8 cellular contexts compared by ENCODE assay signal in the genomic region with DNA sequence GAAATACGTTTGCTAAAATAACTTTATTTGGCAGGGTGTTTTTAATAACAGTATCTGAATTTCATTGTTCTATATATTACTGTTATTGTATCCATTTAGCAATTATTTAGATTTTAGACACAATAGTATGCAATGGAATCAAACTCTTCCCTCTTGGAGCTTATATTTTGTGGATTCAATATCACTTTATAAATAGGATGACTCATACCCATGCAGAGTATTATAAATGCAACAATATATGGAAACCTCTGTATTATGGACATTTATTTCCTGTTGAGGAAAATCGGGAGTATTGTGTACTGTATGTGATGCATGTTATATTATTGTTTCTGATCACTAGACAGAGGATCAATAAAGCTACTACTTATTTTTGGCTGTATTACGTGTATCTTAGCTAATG. TPM values are rescaled to one million over a fixed set of nuclear protein-coding genes. Genes with fewer than 3 reads are reported as not detected.
DNase-seq lines count a peak whose midpoint lies in the region; ATAC-seq and TF ChIP-seq lines count a peak whose summit lies in the region.

No MANE protein-coding gene starts in this region.

- TF ChIP-seq EP300 in upper lobe of left lung (IDR thresholded peaks at IDR 0.05) = no peak

- H3K4me1 Mint-ChIP-seq in activated naive CD4-positive, alpha-beta T cell treated with anti-CD3 and anti-CD28 coated beads, Interleukin-2, amount 50 U/mL, for 24 hours = peaks cover 62% of the 10 kb centered on the region
- H3K4me1 Mint-ChIP-seq in activated naive CD8-positive, alpha-beta T cell treated with anti-CD3 and anti-CD28 coated beads, Interleukin-2, amount 10 ng/mL, durations not matched to agents 7 days and 5 days = peaks cover 46% of the 10 kb centered on the region

- TF ChIP-seq RAD21 in liver (IDR thresholded peaks at IDR 0.05) = no peak

- POLR2A ChIA-PET in activated naive CD8-positive, alpha-beta T cell treated with anti-CD3 and anti-CD28 coated beads, Interleukin-2, amount 10 ng/mL, durations not matched to agents 7 days and 5 days (lab: Charles Lee) = no interaction called here

- no peak for TF ChIP-seq POLR2A in upper lobe of left lung (IDR thresholded peaks at IDR 0.05)
- no peak for TF ChIP-seq POLR2A in Peyer's patch (IDR thresholded peaks at IDR 0.05)

- peak overlapping the region; percentile 68 to 75 for H3K9ac ChIP-seq in liver (ENCODE audit: low read depth in 1 of 2, low read length in 2 of 2)

- no peaks in the 10 kb centered on the region for H3K9me3 Mint-ChIP-seq in activated naive CD4-positive, alpha-beta T cell treated with anti-CD3 and anti-CD28 coated beads, Interleukin-2, amount 50 U/mL, for 24 hours
- no peaks in the 10 kb centered on the region for H3K9me3 Mint-ChIP-seq in activated naive CD8-positive, alpha-beta T cell treated with anti-CD3 and anti-CD28 coated beads, Interleukin-2, amount 10 ng/mL, durations not matched to agents 7 days and 5 days

- WGBS in liver = 74% methylated on average over 3 of the region's 3 CpGs
- WGBS in upper lobe of left lung, 2 donors = 53 to 65% methylated on average over 3 of the region's 3 CpGs

- H3K27ac Mint-ChIP-seq in activated naive CD4-positive, alpha-beta T cell treated with anti-CD3 and anti-CD28 coated beads, Interleukin-2, amount 50 U/mL, for 24 hours = peak overlapping the region; percentile 75
- peak overlapping the region; percentile 100 for H3K27ac Mint-ChIP-seq in activated naive CD8-positive, alpha-beta T cell treated with anti-CD3 and anti-CD28 coated beads, Interleukin-2, amount 10 ng/mL, durations not matched to agents 7 days and 5 days

- H3K36me3 Mint-ChIP-seq in activated naive CD4-positive, alpha-beta T cell treated with anti-CD3 and anti-CD28 coated beads, Interleukin-2, amount 50 U/mL, for 24 hours = peaks cover under 1% of the 10 kb centered on the region
- peaks cover 5% of the 10 kb centered on the region for H3K36me3 Mint-ChIP-seq in activated naive CD8-positive, alpha-beta T cell treated with anti-CD3 and anti-CD28 coated beads, Interleukin-2, amount 10 ng/mL, durations not matched to agents 7 days and 5 days

- no peak overlapping the region for H3K4me3 ChIP-seq in liver (ENCODE audit: low read depth in 1 of 3, low read length in 3 of 3)
- peak overlapping the region in 3 of 4 donors; percentile 56 to 69 (median 64) for H3K4me3 ChIP-seq in upper lobe of left lung
- peak overlapping the region in 2 of 4 donors; percentile 63 to 69 for H3K4me3 ChIP-seq in Peyer's patch

- H3K27me3 Mint-ChIP-seq in activated naive CD4-positive, alpha-beta T cell treated with anti-CD3 and anti-CD28 coated beads, Interleukin-2, amount 50 U/mL, for 24 hours = no peaks in the 10 kb centered on the region
- no peaks in the 10 kb centered on the region for H3K27me3 Mint-ChIP-seq in activated naive CD8-positive, alpha-beta T cell treated with anti-CD3 and anti-CD28 coated beads, Interleukin-2, amount 10 ng/mL, durations not matched to agents 7 days and 5 days

- no peak for DNase-seq in activated naive CD4-positive, alpha-beta T cell (lab: John Stamatoyannopoulos, UW)
- no peak for DNase-seq in activated naive CD8-positive, alpha-beta T cell treated with anti-CD3 and anti-CD28 coated beads, Interleukin-2, amount 10 ng/mL, durations not matched to agents 7 days and 5 days
- no peak for DNase-seq in upper lobe of left lung
- no peak for DNase-seq in DMS153 (lab: John Stamatoyannopoulos, UW)
- DNase-seq in Peyer's patch = no peak
- no peak for DNase-seq in UCSD-AML1 (lab: John Stamatoyannopoulos, UW; ENCODE audit: unreplicated experiment)

- H3K27me3 ChIP-seq in liver (ENCODE audit: control insufficient read depth in 4 of 4, insufficient read depth in 4 of 4, low read length in 3 of 4) (no peaks in the 10 kb centered on the region), upper lobe of left lung (no peaks in the 10 kb centered on the region), Peyer's patch (no peaks in the 10 kb centered on the region)

- H3K36me3 ChIP-seq in liver (ENCODE audit: control insufficient read depth in 4 of 4, insufficient read depth in 3 of 4, low read depth in 1 of 4, low read length in 3 of 4) = peaks cover 0 to 3% (median 0%) of the 10 kb centered on the region in 4 donors
- H3K36me3 ChIP-seq in upper lobe of left lung = peaks cover 0 to 4% (median 0%) of the 10 kb centered on the region in 4 donors
- no peaks in the 10 kb centered on the region for H3K36me3 ChIP-seq in Peyer's patch

- H3K4me3 Mint-ChIP-seq in activated naive CD4-positive, alpha-beta T cell treated with anti-CD3 and anti-CD28 coated beads, Interleukin-2, amount 50 U/mL, for 24 hours = peak overlapping the region; percentile 93
- H3K4me3 Mint-ChIP-seq in activated naive CD8-positive, alpha-beta T cell treated with anti-CD3 and anti-CD28 coated beads, Interleukin-2, amount 10 ng/mL, durations not matched to agents 7 days and 5 days = peak overlapping the region; percentile 100

- ATAC-seq in activated naive CD8-positive, alpha-beta T cell treated with anti-CD3 and anti-CD28 coated beads, Interleukin-2, amount 10 ng/mL, durations not matched to agents 7 days and 5 days (ENCODE audit: low read depth) = no peak
- no peak for ATAC-seq in upper lobe of left lung (ENCODE audit: low FRiP score in 2 of 2)

- H3K4me1 ChIP-seq in liver (ENCODE audit: control insufficient read depth in 4 of 4, insufficient read depth in 4 of 4, low read length in 3 of 4) (peaks cover 0 to 35% (median 30%) of the 10 kb centered on the region in 4 donors), upper lobe of left lung (peaks cover 25 to 38% (median 36%) of the 10 kb centered on the region in 4 donors), Peyer's patch (peaks cover 0 to 31% (median 3%) of the 10 kb centered on the region in 4 donors)

- H3K9me3 ChIP-seq in liver (ENCODE audit: control insufficient read depth in 4 of 4, low read length in 3 of 4) (no peaks in the 10 kb centered on the region), upper lobe of left lung (no peaks in the 10 kb centered on the region), Peyer's patch (no peaks in the 10 kb centered on the region)

- no peak for TF ChIP-seq CTCF in liver (IDR thresholded peaks at IDR 0.05; ENCODE audit: low read depth, low read length, missing input control)
- TF ChIP-seq CTCF in upper lobe of left lung (IDR thresholded peaks at IDR 0.05) = no peak
- no peak for TF ChIP-seq CTCF in Peyer's patch (IDR thresholded peaks at IDR 0.05)

- H3K27ac ChIP-seq in liver (ENCODE audit: low read depth in 1 of 2, low read length in 2 of 2) = no peak overlapping the region
- H3K27ac ChIP-seq in upper lobe of left lung = peak overlapping the region; percentile 78 to 90 (median 86)
- H3K27ac ChIP-seq in Peyer's patch = peak overlapping the region in 2 of 4 donors; percentile 61 to 82

TF ChIP-seq in liver, 16 proteins besides CTCF, POLR2A, EP300 and RAD21:
- TF ChIP-seq, protein P1, sequence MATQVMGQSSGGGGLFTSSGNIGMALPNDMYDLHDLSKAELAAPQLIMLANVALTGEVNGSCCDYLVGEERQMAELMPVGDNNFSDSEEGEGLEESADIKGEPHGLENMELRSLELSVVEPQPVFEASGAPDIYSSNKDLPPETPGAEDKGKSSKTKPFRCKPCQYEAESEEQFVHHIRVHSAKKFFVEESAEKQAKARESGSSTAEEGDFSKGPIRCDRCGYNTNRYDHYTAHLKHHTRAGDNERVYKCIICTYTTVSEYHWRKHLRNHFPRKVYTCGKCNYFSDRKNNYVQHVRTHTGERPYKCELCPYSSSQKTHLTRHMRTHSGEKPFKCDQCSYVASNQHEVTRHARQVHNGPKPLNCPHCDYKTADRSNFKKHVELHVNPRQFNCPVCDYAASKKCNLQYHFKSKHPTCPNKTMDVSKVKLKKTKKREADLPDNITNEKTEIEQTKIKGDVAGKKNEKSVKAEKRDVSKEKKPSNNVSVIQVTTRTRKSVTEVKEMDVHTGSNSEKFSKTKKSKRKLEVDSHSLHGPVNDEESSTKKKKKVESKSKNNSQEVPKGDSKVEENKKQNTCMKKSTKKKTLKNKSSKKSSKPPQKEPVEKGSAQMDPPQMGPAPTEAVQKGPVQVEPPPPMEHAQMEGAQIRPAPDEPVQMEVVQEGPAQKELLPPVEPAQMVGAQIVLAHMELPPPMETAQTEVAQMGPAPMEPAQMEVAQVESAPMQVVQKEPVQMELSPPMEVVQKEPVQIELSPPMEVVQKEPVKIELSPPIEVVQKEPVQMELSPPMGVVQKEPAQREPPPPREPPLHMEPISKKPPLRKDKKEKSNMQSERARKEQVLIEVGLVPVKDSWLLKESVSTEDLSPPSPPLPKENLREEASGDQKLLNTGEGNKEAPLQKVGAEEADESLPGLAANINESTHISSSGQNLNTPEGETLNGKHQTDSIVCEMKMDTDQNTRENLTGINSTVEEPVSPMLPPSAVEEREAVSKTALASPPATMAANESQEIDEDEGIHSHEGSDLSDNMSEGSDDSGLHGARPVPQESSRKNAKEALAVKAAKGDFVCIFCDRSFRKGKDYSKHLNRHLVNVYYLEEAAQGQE (IDR thresholded peaks at IDR 0.05) = no peak
- TF ChIP-seq TAF1 (conservative IDR thresholded peaks at IDR 0.05) = no peak
- TF ChIP-seq RXRA (IDR thresholded peaks at IDR 0.05) = no peak
- no peak for TF ChIP-seq GABPA (IDR thresholded peaks at IDR 0.05 in 1 of 2, conservative IDR thresholded peaks at IDR 0.05 in 1 of 2)

RNA-seq across cellular contexts. Expression of a gene that starts 0.7 kb away (rescaled TPM):
- 10 to 100 TPM; 16.1 to 18.3 TPM for total RNA-seq in activated naive CD8-positive, alpha-beta T cell treated with anti-CD3 and anti-CD28 coated beads, Interleukin-2, amount 10 ng/mL, durations not matched to agents 7 days and 5 days
- total RNA-seq in liver (10 to 100 TPM; 11.0 to 11.5 TPM), upper lobe of left lung (10 to 100 TPM in 4 of 6 donors, 1 to 10 TPM in 2; 3.0 to 24.1 (median 11.2) TPM), Peyer's patch (10 to 100 TPM in 3 of 4 donors, 1 to 10 TPM in 1; 7.2 to 13.3 (median 11.2) TPM)
- 1 to 10 TPM; 4.1 to 5.1 TPM for polyA plus RNA-seq in liver

RNA-seq across cellular contexts. Expression of a gene that starts 1.0 kb away (rescaled TPM):
- 10 to 100 TPM; 21.4 to 21.6 TPM for total RNA-seq in activated naive CD8-positive, alpha-beta T cell treated with anti-CD3 and anti-CD28 coated beads, Interleukin-2, amount 10 ng/mL, durations not matched to agents 7 days and 5 days
- 10 to 100 TPM in 1 of 2 donors, under 1 TPM in 1; 0.08 to 21.4 TPM for total RNA-seq in liver
- under 1 TPM; 0.18 to 0.22 TPM for polyA plus RNA-seq in liver
- 1 to 10 TPM; 1.2 to 6.3 (median 1.7) TPM for total RNA-seq in upper lobe of left lung
- total RNA-seq in Peyer's patch = 1 to 10 TPM in 3 of 4 donors, under 1 TPM in 1; 0.94 to 9.1 (median 3.1) TPM

Comparison
In these comparisons a context has a peak if more than half of its experiments do, and no peak if none do; other contexts are left out.
1. H3K27ac ChIP-seq: peak in upper lobe of left lung (4 of 4); none in liver (0 of 2).
2. H3K4me3 ChIP-seq: peak in upper lobe of left lung (3 of 4); none in liver (0 of 3).